Comparison of ENCODE assay signal across 8 cellular contexts in genomic region chr9:15423328-15423985, GRCh38. TPM values are rescaled to one million over a fixed set of nuclear protein-coding genes. Genes with fewer than 3 reads are reported as not detected.
A peak's percentile ranks its signal among the peaks of the same experiment; 100 is the strongest.
DNase-seq lines count a peak whose midpoint lies in the region; ATAC-seq and TF ChIP-seq lines count a peak whose summit lies in the region.

No MANE protein-coding gene starts in this region.

- H3K27ac ChIP-seq in adrenal gland (peak overlapping the region in 4 of 5 donors; percentile 45 to 94 (median 86)), substantia nigra (ENCODE audit: low read depth, low read length, poor library complexity, severe bottlenecking) (peak overlapping the region; percentile 78)

- no peak for ATAC-seq in HG02885 (IDR thresholded peaks at IDR 0.05; ENCODE audit: poor library complexity, unreplicated experiment)

- WGBS in adrenal gland, 4 donors = 3 to 4% (median 3%) methylated on average over 16 of the region's 16 CpGs

- intact Hi-C loops in adrenal gland (cut with DNase I) = loop anchor here in 1 of 2 donors (10.0 kb wide), 1 partner anchor 119 kb away; the partner anchor contains the start of gene TTC39B

- peaks cover 17 to 48% of the 10 kb centered on the region in 2 donors for H3K4me1 ChIP-seq in adrenal gland (replicated peaks in 1 of 2)

- no peaks in the 10 kb centered on the region for H3K27me3 ChIP-seq in MG63
- H3K27me3 ChIP-seq in adrenal gland = no peaks in the 10 kb centered on the region
- H3K27me3 ChIP-seq in kidney epithelial cell (ENCODE audit: control insufficient read depth, insufficient read depth, low read length) = no peaks in the 10 kb centered on the region

- peak overlapping the region; percentile 92 for H3K4me3 ChIP-seq in MG63
- H3K4me3 ChIP-seq in adrenal gland = peak overlapping the region; percentile 59 to 94 (median 83)
- H3K4me3 ChIP-seq in kidney epithelial cell (ENCODE audit: low read depth, low read length) = peak overlapping the region; percentile 74

- H3K36me3 ChIP-seq in MG63 = peaks cover 51% of the 10 kb centered on the region
- H3K36me3 ChIP-seq in adrenal gland (replicated peaks in 1 of 2) = peaks cover 0 to 14% of the 10 kb centered on the region in 2 donors
- no peaks in the 10 kb centered on the region for H3K36me3 ChIP-seq in kidney epithelial cell (ENCODE audit: control insufficient read depth, insufficient read depth, low read length)

- no peak for TF ChIP-seq POLR2A in adrenal gland (IDR thresholded peaks at IDR 0.05)

- DNase-seq in DMS53 (lab: John Stamatoyannopoulos, UW) (peak; percentile 29), DMS53 treated with DMSO at 0.1 percent for 48 hours (lab: John Stamatoyannopoulos, UW; ENCODE audit: unreplicated experiment) (no peak), MG63 (no peak), adrenal gland (no peak), kidney epithelial cell (ENCODE audit: low read depth) (no peak), substantia nigra (lab: John Stamatoyannopoulos, UW) (no peak), NCI-H187 treated with DMSO at 0.1 percent for 48 hours (lab: John Stamatoyannopoulos, UW) (no peak)

- H3K9me3 ChIP-seq in MG63 (no peaks in the 10 kb centered on the region), adrenal gland (replicated peaks in 1 of 3) (no peaks in the 10 kb centered on the region)

- no peak for TF ChIP-seq CTCF in adrenal gland (IDR thresholded peaks at IDR 0.05)
- TF ChIP-seq CTCF in kidney epithelial cell (IDR thresholded peaks at IDR 0.05; ENCODE audit: insufficient read depth, low read length, poor library complexity, severe bottlenecking) = peak; percentile 15

RNA-seq across cellular contexts. Expression of gene SNAPC3, which starts 0.8 kb away (rescaled TPM):
- 132 and 172 TPM in 2 replicates for total RNA-seq in MG63 (2014; rRNA removed; shearing (Covaris generic); ENCODE audit: low replicate concordance)
- total RNA-seq in adrenal gland = 10 to 100 TPM; 25.8 to 62.2 (median 41.1) TPM
- polyA plus RNA-seq in adrenal gland = 10 to 100 TPM in 2 of 3 donors, 1 to 10 TPM in 1; 9.8 to 48.9 (median 21.6) TPM
- 23.2 TPM in 2 replicates for total RNA-seq in kidney epithelial cell
